Comparison of ENCODE assay signal across 20 cellular contexts in genomic region chr19:40025938-40026596, GRCh38. TPM values are rescaled to one million over a fixed set of nuclear protein-coding genes. Genes with fewer than 3 reads are reported as not detected.
A peak's percentile ranks its signal among the peaks of the same experiment; 100 is the strongest.
DNase-seq lines count a peak whose midpoint lies in the region; ATAC-seq, FAIRE-seq and TF ChIP-seq lines count a peak whose summit lies in the region.
"Had no signal": no experiment of that assay in that cellular context is flagged by ENCODE, and none has a peak within 500 bp of the region (broad histone marks: within the 10 kb centered on the region; RNA-seq: fewer than 3 reads in every experiment).

No MANE protein-coding gene starts in this region.

- H3K27me3 ChIP-seq in HepG2 (ENCODE audit: control insufficient read depth in 1 of 2, insufficient read depth in 2 of 2, low read length in 2 of 2) (no peaks in the 10 kb centered on the region), right lobe of liver (no peaks in the 10 kb centered on the region), GM12878 (replicated peaks in 1 of 2; ENCODE audit: control insufficient read depth in 2 of 2, insufficient read depth in 2 of 2, low read length in 1 of 2) (no peaks in the 10 kb centered on the region), smooth muscle cell (ENCODE audit: low read depth) (no peaks in the 10 kb centered on the region)

- no peaks in the 10 kb centered on the region for H3K36me3 ChIP-seq in HepG2 (replicated peaks in 1 of 2; ENCODE audit: control insufficient read depth in 1 of 2, insufficient read depth in 2 of 2, low read length in 2 of 2)
- no peaks in the 10 kb centered on the region for H3K36me3 ChIP-seq in right lobe of liver
- H3K36me3 ChIP-seq in OCI-LY7 (ENCODE audit: insufficient read depth, low read length), result no peaks in the 10 kb centered on the region
- no peaks in the 10 kb centered on the region for H3K36me3 ChIP-seq in GM12878 (ENCODE audit: control insufficient read depth in 2 of 2, insufficient read depth in 2 of 2, low read length in 1 of 2)
- H3K36me3 ChIP-seq in smooth muscle cell (ENCODE audit: low read depth), result no peaks in the 10 kb centered on the region

- H3K27ac ChIP-seq in HepG2 (ENCODE audit: extremely low read length, insufficient read depth, low read length) (no peak overlapping the region), right lobe of liver (no peak overlapping the region), OCI-LY7 (ENCODE audit: low read depth, low read length, poor library complexity, severe bottlenecking) (no peak overlapping the region), GM12878 (ENCODE audit: control insufficient read depth, insufficient read depth) (no peak overlapping the region), smooth muscle cell (ENCODE audit: low read depth) (no peak overlapping the region)

- no peaks in the 10 kb centered on the region for H3K4me1 ChIP-seq in HepG2 (ENCODE audit: insufficient read depth, low read length)
- H3K4me1 ChIP-seq in right lobe of liver, result no peaks in the 10 kb centered on the region
- H3K4me1 ChIP-seq in OCI-LY7 (ENCODE audit: insufficient read depth, low read length, poor library complexity, severe bottlenecking), result no peaks in the 10 kb centered on the region
- no peaks in the 10 kb centered on the region for H3K4me1 ChIP-seq in GM12878 (ENCODE audit: control insufficient read depth, insufficient read depth, low read length)
- H3K4me1 ChIP-seq in smooth muscle cell (ENCODE audit: low read depth), result no peaks in the 10 kb centered on the region

- H2AFZ ChIP-seq in HepG2 (ENCODE audit: low read length) (no peak overlapping the region), OCI-LY7 (ENCODE audit: low read length) (no peak overlapping the region), GM12878 (ENCODE audit: control insufficient read depth, low read depth, low read length) (no peak overlapping the region), smooth muscle cell (ENCODE audit: low read depth) (no peak overlapping the region)
- H2AFZ ChIP-seq: GM23338 had no signal

- 73% methylated on average over 4 of the region's 4 CpGs for WGBS in HepG2 (ENCODE audit: low lambda C conversion rate)
- WGBS in right lobe of liver (ENCODE audit: insufficient coverage, low coverage, low lambda C conversion rate, missing lambda C conversion rate), result 96% methylated on average over 4 of the region's 4 CpGs
- 97% methylated on average over 4 of the region's 4 CpGs for WGBS in GM12878 (ENCODE audit: insufficient coverage, insufficient replicate concordance, low lambda C conversion rate, missing lambda C conversion rate)
- WGBS in smooth muscle cell (ENCODE audit: low lambda C conversion rate), result 93% methylated on average over 4 of the region's 4 CpGs

- intact Hi-C loops in HepG2 (cut with micrococcal nuclease; ENCODE audit: unreplicated experiment) (no loop called here), right lobe of liver (cut with DNase I) (no loop called here), OCI-LY7 (cut with micrococcal nuclease; ENCODE audit: unreplicated experiment) (no loop called here), GM12878 (cut with micrococcal nuclease; ENCODE audit: unreplicated experiment) (no loop called here)

- H3K4me2 ChIP-seq in HepG2 (ENCODE audit: low read depth, low read length) (no peak overlapping the region), OCI-LY7 (ENCODE audit: low read length) (no peak overlapping the region), GM12878 (ENCODE audit: control insufficient read depth, insufficient read depth) (no peak overlapping the region), smooth muscle cell (no peak overlapping the region)
- H3K4me2 ChIP-seq: GM23338 had no signal

- no peak for ATAC-seq in HepG2
- no peak for ATAC-seq in right lobe of liver
- ATAC-seq in GM12878, result no peak
- ATAC-seq: GM23338, HCT116 had no signal

- CTCF ChIA-PET in HepG2 (lab: Yijun Ruan, JAX; ENCODE audit: low intra/inter-chr PET ratio, low total read pairs), result no interaction called here
- CTCF ChIA-PET in OCI-LY7 (lab: Charles Lee; ENCODE audit: unreplicated experiment), result no interaction called here
- CTCF ChIA-PET in GM12878 (lab: Yijun Ruan, JAX), result no interaction called here

- no peak for TF ChIP-seq POLR2A in HepG2 (IDR thresholded peaks at IDR 0.05; ENCODE audit: insufficient read depth in 1 of 2, low read depth in 2 of 2, low read length in 2 of 2)
- no peak for TF ChIP-seq POLR2A in right lobe of liver (IDR thresholded peaks at IDR 0.05)
- TF ChIP-seq POLR2A in GM12878 (IDR thresholded peaks at IDR 0.05; ENCODE audit: low read depth, low read length), result no peak

- TF ChIP-seq CTCF in HepG2 (CRISPR knock-in tag; IDR thresholded peaks at IDR 0.05) (no peak), right lobe of liver (IDR thresholded peaks at IDR 0.05) (no peak), OCI-LY7 (conservative IDR thresholded peaks at IDR 0.05; ENCODE audit: low read length) (no peak), GM12878 (IDR thresholded peaks at IDR 0.05 in 2 of 3, conservative IDR thresholded peaks at IDR 0.05 in 1 of 3; ENCODE audit: control insufficient read depth in 2 of 3, extremely low read depth in 1 of 3, insufficient read depth in 1 of 3, low read depth in 3 of 3, low read length in 3 of 3) (no peak), smooth muscle cell (IDR thresholded peaks at IDR 0.05; ENCODE audit: borderline replicate concordance, insufficient read depth, poor library complexity, severe bottlenecking) (no peak), GM20000 (IDR thresholded peaks at IDR 0.05; ENCODE audit: extremely low read depth, missing control alignments) (no peak)

- SMC1A ChIA-PET in GM12878 (lab: Charles Lee; ENCODE audit: uncharacterized antibody, unreplicated experiment), result no interaction called here

- H3K4me3 ChIP-seq in HepG2 (replicated peaks in 1 of 3; ENCODE audit: insufficient read depth in 1 of 3, low read depth in 2 of 3, low read length in 3 of 3) (no peak overlapping the region), right lobe of liver (no peak overlapping the region), OCI-LY7 (ENCODE audit: low read depth, low read length, poor library complexity, severe bottlenecking) (no peak overlapping the region), GM12878 (no peak overlapping the region), smooth muscle cell (peak overlapping the region; percentile 19)
- H3K4me3 ChIP-seq: GM23338 had no signal

- H3K9ac ChIP-seq in HepG2 (ENCODE audit: insufficient read depth, low read depth, low read length) (no peak overlapping the region), GM12878 (ENCODE audit: control insufficient read depth, insufficient read depth, low read length) (no peak overlapping the region), smooth muscle cell (ENCODE audit: low read depth) (no peak overlapping the region)

- no peak for TF ChIP-seq EP300 in HepG2 (IDR thresholded peaks at IDR 0.05; ENCODE audit: low read depth in 2 of 2, low read length in 2 of 2)
- TF ChIP-seq EP300 in HepG2 (CRISPR knock-in tag; IDR thresholded peaks at IDR 0.05; ENCODE audit: borderline replicate concordance), result no peak
- TF ChIP-seq EP300 in GM12878 (IDR thresholded peaks at IDR 0.05; ENCODE audit: borderline replicate concordance in 1 of 2, control insufficient read depth in 1 of 2, low read depth in 2 of 2, low read length in 2 of 2), result no peak

- BruUV-seq in HepG2 (replicated peaks; lab: Mats Ljungman, UMichigan) (TSS peak; percentile 18), OCI-LY7 (replicated peaks; lab: Mats Ljungman, UMichigan) (TSS peak; percentile 18), GM12878 (replicated peaks; lab: Mats Ljungman, UMichigan) (TSS peak; percentile 11)

- H3K9me2 ChIP-seq in OCI-LY7 (ENCODE audit: insufficient read depth, low read length), result no peaks in the 10 kb centered on the region

- H4K20me1 ChIP-seq in HepG2 (ENCODE audit: insufficient read depth, low read length), result no peaks in the 10 kb centered on the region
- no peaks in the 10 kb centered on the region for H4K20me1 ChIP-seq in OCI-LY7 (ENCODE audit: insufficient read depth, low read length)
- H4K20me1 ChIP-seq in GM12878 (ENCODE audit: control insufficient read depth, insufficient read depth), result no peaks in the 10 kb centered on the region
- no peaks in the 10 kb centered on the region for H4K20me1 ChIP-seq in smooth muscle cell (ENCODE audit: low read depth)

- peaks cover 82% of the 10 kb centered on the region for H3K9me3 ChIP-seq in HepG2 (ENCODE audit: low read length)
- peaks cover 3 to 55% (median 22%) of the 10 kb centered on the region in 4 donors for H3K9me3 ChIP-seq in right lobe of liver
- peaks cover 32% of the 10 kb centered on the region; the same call in 1 of the 2 replicates for H3K9me3 ChIP-seq in OCI-LY7 (ENCODE audit: low read length)
- H3K9me3 ChIP-seq in GM12878 (replicated peaks; ENCODE audit: control insufficient read depth, insufficient read depth, low read length), result peaks cover 23% of the 10 kb centered on the region; the same call in 2 of the 3 replicates
- peaks cover 38% of the 10 kb centered on the region for H3K9me3 ChIP-seq in smooth muscle cell (replicated peaks; ENCODE audit: low read depth)

- no peaks in the 10 kb centered on the region for H3F3A ChIP-seq in smooth muscle cell (ENCODE audit: low read depth)

- H3K79me2 ChIP-seq in HepG2 (ENCODE audit: insufficient read depth, low read length), result no peaks in the 10 kb centered on the region
- H3K79me2 ChIP-seq in OCI-LY7 (ENCODE audit: insufficient read depth, low read depth, low read length), result no peaks in the 10 kb centered on the region
- H3K79me2 ChIP-seq in GM12878 (ENCODE audit: control insufficient read depth, insufficient read depth, low read length), result no peaks in the 10 kb centered on the region
- H3K79me2 ChIP-seq in smooth muscle cell (ENCODE audit: low read depth), result no peaks in the 10 kb centered on the region

- FAIRE-seq in HepG2 (lab: Jason Lieb, UNC), result no peak
- FAIRE-seq in GM12878 (lab: Jason Lieb, UNC), result no peak
- FAIRE-seq: G401.6, GM19239 had no signal

- TF ChIP-seq RAD21 in HepG2 (CRISPR knock-in tag; IDR thresholded peaks at IDR 0.05) (no peak), GM12878 (IDR thresholded peaks at IDR 0.05; ENCODE audit: insufficient read depth, low read depth, low read length) (no peak)

- POLR2A ChIA-PET in HepG2 (lab: Yijun Ruan, JAX) (no interaction called here), OCI-LY7 (lab: Charles Lee) (no interaction called here), GM12878 (lab: Charles Lee) (no interaction called here)

- RAD21 ChIA-PET in GM12878 (lab: Charles Lee; ENCODE audit: unreplicated experiment), result no interaction called here

- no peak for DNase-seq in HepG2 (ENCODE audit: low spot score)
- no peak for DNase-seq in right lobe of liver
- DNase-seq in OCI-LY7 (ENCODE audit: low spot score), result no peak
- DNase-seq in GM12878 (ENCODE audit: low read depth, low spot score), result no peak
- DNase-seq in smooth muscle cell (lab: John Stamatoyannopoulos, UW; ENCODE audit: unreplicated experiment), result no peak
- no peak for DNase-seq in hypothalamus (lab: John Stamatoyannopoulos, UW)
- DNase-seq in GM20000 (ENCODE audit: low spot score), result no peak
- no peak for DNase-seq in effector CD4-positive, alpha-beta T cell
- DNase-seq: 8988T; C1 segment of cervical spinal cord; CD4-positive, alpha-beta memory T cell; COR-L47; DMS153; DND-41; H9; HFFc6 had no signal

- in situ Hi-C loops in HepG2 (cut with HindIII; ENCODE audit: extremely low pct_ligation_motif_present, low pct_unique_long_range_greater_than_20kb), result no loop called here
- in situ Hi-C loops in GM12878 (cut with MboI), result no loop called here

RNA-seq across cellular contexts. Expression of gene ZNF546, which starts 29.2 kb away (rescaled TPM):
- total RNA-seq in HepG2 (2016; rRNA removed; fragmentation: Illumina TruSeq; extraction: Trizol) (4.1 and 6.0 TPM in 2 replicates), right lobe of liver (1 to 10 TPM; 1.5 to 5.4 (median 3.5) TPM), OCI-LY7 (2022) (9.3 and 11.5 TPM in 2 replicates), GM12878 (2014; rRNA removed) (4.1 and 6.1 TPM in 2 replicates), GM12878 (2014; rRNA removed; fragmentation: Illumina TruSeq; extraction: Trizol) (3.4 and 4.3 TPM in 2 replicates), GM12878 (2021) (3.2 and 3.3 TPM in 2 replicates), smooth muscle cell (4.7 and 9.6 TPM in 2 replicates)
- 0.18 and 0.20 TPM in 2 replicates for total RNA-seq in HepG2 (2016; cell fraction: cytosol; rRNA removed; fragmentation: Illumina TruSeq; extraction: Trizol; ENCODE audit: low read depth)
- 4.6 and 6.1 TPM in 2 replicates for total RNA-seq in HepG2 (2016; cell fraction: insoluble cytoplasmic fraction; rRNA removed; fragmentation: Illumina TruSeq; extraction: Trizol)
- 1.4 and 2.4 TPM in 2 replicates for total RNA-seq in HepG2 (2016; cell fraction: membrane; rRNA removed; fragmentation: Illumina TruSeq; extraction: Trizol)
- 6.4 and 7.1 TPM in 2 replicates for total RNA-seq in HepG2 (2016; cell fraction: nucleus; rRNA removed; fragmentation: Illumina TruSeq; extraction: Trizol)
- polyA plus RNA-seq in HepG2 (2011; rRNA removed) (2.2 and 2.5 TPM in 2 replicates), GM12878 (2011; rRNA removed) (3.4 and 7.0 TPM in 2 replicates), GM12878 (2014; fragmentation: Illumina TruSeq; extraction: Trizol) (2.1 and 3.6 TPM in 2 replicates), GM12878 (2014; fragmentation: Nextera tagmentation; extraction: Ambion mirVana) (1 to 10 TPM in 1 of 2 experiments, under 1 TPM in 1; 0.88 to 1.4 TPM), GM12878 (2014; rRNA removed) (1.4 and 2.0 TPM in 2 replicates), GM12878 (2016; fragmentation: Nextera tagmentation; extraction: Ambion mirVana) (1 to 10 TPM; 1.6 to 2.7 TPM), smooth muscle cell (1.2 and 2.1 TPM in 2 replicates)
- polyA plus RNA-seq in HepG2 (2011; cell fraction: cytosol; rRNA removed), result 0.74 and 1.4 TPM in 2 replicates
- polyA plus RNA-seq in HepG2 (2011; cell fraction: nucleus; rRNA removed), result 2.0 and 2.9 TPM in 2 replicates
- 1.3 and 2.1 TPM in 2 replicates for polyA plus RNA-seq in HepG2 (2012)
- 0.05 and 0.28 TPM in 2 replicates for polyA plus RNA-seq in HepG2 (2016; cell fraction: cytosol; fragmentation: Illumina TruSeq; extraction: Trizol; ENCODE audit: low read depth)
- 2.7 and 2.8 TPM in 2 replicates for polyA plus RNA-seq in HepG2 (2016; cell fraction: insoluble cytoplasmic fraction; fragmentation: Illumina TruSeq; extraction: Trizol; ENCODE audit: low read depth)
- polyA plus RNA-seq in HepG2 (2016; cell fraction: membrane; fragmentation: Illumina TruSeq; extraction: Trizol; ENCODE audit: low read depth), result 0.25 and 0.58 TPM in 2 replicates
- polyA plus RNA-seq in HepG2 (2016; cell fraction: nucleus; fragmentation: Illumina TruSeq; extraction: Trizol; ENCODE audit: insufficient read depth, low read depth), result 6.0 and 6.4 TPM in 2 replicates
- 4.0 and 5.1 TPM in 2 replicates for polyA minus RNA-seq in HepG2 (2011; rRNA and poly(A)+ RNA removed; ENCODE audit: low replicate concordance)
- 1.8 and 2.4 TPM in 2 replicates for polyA minus RNA-seq in HepG2 (2011; cell fraction: cytosol; rRNA and poly(A)+ RNA removed)
- 14.5 and 15.5 TPM in 2 replicates for polyA minus RNA-seq in HepG2 (2011; cell fraction: nucleus; rRNA and poly(A)+ RNA removed)
- total RNA-seq in OCI-LY7 (2014; rRNA removed; shearing (Covaris generic)), result 2.3 and 5.0 TPM in 2 replicates
- 32.2 and 35.0 TPM in 2 replicates for total RNA-seq in GM12878 (2013; cell fraction: nucleolus; rRNA removed)
- polyA plus RNA-seq in GM12878 (2011; ENCODE audit: low read depth), result 0.52 TPM
- polyA plus RNA-seq in GM12878 (2011; cell fraction: cytosol; rRNA removed), result 1.1 and 1.4 TPM in 2 replicates
- 2.4 TPM in 2 replicates for polyA plus RNA-seq in GM12878 (2011; cell fraction: nucleus; rRNA removed)
- polyA plus RNA-seq in GM12878 (2012), result 0.92 and 3.1 TPM in 2 replicates
- polyA minus RNA-seq in GM12878 (2011; rRNA and poly(A)+ RNA removed), result 6.6 and 10.4 TPM in 2 replicates
- polyA minus RNA-seq in GM12878 (2011; cell fraction: cytosol; rRNA and poly(A)+ RNA removed), result 2.1 and 4.0 TPM in 2 replicates
- 3.0 and 4.8 TPM in 2 replicates for polyA minus RNA-seq in GM12878 (2011; cell fraction: nucleus; rRNA and poly(A)+ RNA removed)

RNA-seq across cellular contexts. Expression of gene ZNF780B, which starts 30.0 kb away (rescaled TPM):
- 21.9 and 25.0 TPM in 2 replicates for total RNA-seq in HepG2 (2016; rRNA removed; fragmentation: Illumina TruSeq; extraction: Trizol)
- 4.0 and 5.7 TPM in 2 replicates for total RNA-seq in HepG2 (2016; cell fraction: cytosol; rRNA removed; fragmentation: Illumina TruSeq; extraction: Trizol; ENCODE audit: low read depth)
- total RNA-seq in HepG2 (2016; cell fraction: insoluble cytoplasmic fraction; rRNA removed; fragmentation: Illumina TruSeq; extraction: Trizol), result 19.0 and 28.3 TPM in 2 replicates
- 9.7 and 11.9 TPM in 2 replicates for total RNA-seq in HepG2 (2016; cell fraction: membrane; rRNA removed; fragmentation: Illumina TruSeq; extraction: Trizol)
- 30.3 and 43.5 TPM in 2 replicates for total RNA-seq in HepG2 (2016; cell fraction: nucleus; rRNA removed; fragmentation: Illumina TruSeq; extraction: Trizol)
- 6.5 and 6.6 TPM in 2 replicates for polyA plus RNA-seq in HepG2 (2011; rRNA removed)
- 2.0 and 2.6 TPM in 2 replicates for polyA plus RNA-seq in HepG2 (2011; cell fraction: cytosol; rRNA removed)
- polyA plus RNA-seq in HepG2 (2011; cell fraction: nucleus; rRNA removed), result 14.4 and 21.2 TPM in 2 replicates
- polyA plus RNA-seq in HepG2 (2012), result 7.5 and 9.2 TPM in 2 replicates
- polyA plus RNA-seq in HepG2 (2016; cell fraction: cytosol; fragmentation: Illumina TruSeq; extraction: Trizol; ENCODE audit: low read depth), result 0.55 and 0.95 TPM in 2 replicates
- 5.6 and 7.2 TPM in 2 replicates for polyA plus RNA-seq in HepG2 (2016; cell fraction: insoluble cytoplasmic fraction; fragmentation: Illumina TruSeq; extraction: Trizol; ENCODE audit: low read depth)
- polyA plus RNA-seq in HepG2 (2016; cell fraction: membrane; fragmentation: Illumina TruSeq; extraction: Trizol; ENCODE audit: low read depth), result 0.78 and 1.7 TPM in 2 replicates
- polyA plus RNA-seq in HepG2 (2016; cell fraction: nucleus; fragmentation: Illumina TruSeq; extraction: Trizol; ENCODE audit: insufficient read depth, low read depth), result 22.1 and 23.1 TPM in 2 replicates
- 10.8 and 11.3 TPM in 2 replicates for polyA minus RNA-seq in HepG2 (2011; rRNA and poly(A)+ RNA removed; ENCODE audit: low replicate concordance)
- 4.4 and 5.1 TPM in 2 replicates for polyA minus RNA-seq in HepG2 (2011; cell fraction: cytosol; rRNA and poly(A)+ RNA removed)
- polyA minus RNA-seq in HepG2 (2011; cell fraction: nucleus; rRNA and poly(A)+ RNA removed), result 72.6 and 95.0 TPM in 2 replicates
- total RNA-seq in right lobe of liver, result 1 to 10 TPM; 3.2 to 9.6 (median 5.8) TPM
- total RNA-seq in OCI-LY7 (2014; rRNA removed; shearing (Covaris generic)), result 20.0 and 27.9 TPM in 2 replicates
- total RNA-seq in OCI-LY7 (2022), result 21.0 and 27.5 TPM in 2 replicates
- 186 and 191 TPM in 2 replicates for total RNA-seq in GM12878 (2013; cell fraction: nucleolus; rRNA removed)
- total RNA-seq in GM12878 (2014; rRNA removed), result 8.4 and 13.7 TPM in 2 replicates
- total RNA-seq in GM12878 (2014; rRNA removed; fragmentation: Illumina TruSeq; extraction: Trizol), result 18.8 and 23.9 TPM in 2 replicates
- 19.0 and 20.2 TPM in 2 replicates for total RNA-seq in GM12878 (2021)
- polyA plus RNA-seq in GM12878 (2011; ENCODE audit: low read depth), result 1.8 TPM
- 24.0 and 26.3 TPM in 2 replicates for polyA plus RNA-seq in GM12878 (2011; rRNA removed)
- polyA plus RNA-seq in GM12878 (2011; cell fraction: cytosol; rRNA removed), result 6.6 and 9.4 TPM in 2 replicates
- 26.3 and 36.1 TPM in 2 replicates for polyA plus RNA-seq in GM12878 (2011; cell fraction: nucleus; rRNA removed)
- polyA plus RNA-seq in GM12878 (2012), result 10.9 and 17.6 TPM in 2 replicates
- 20.5 and 35.1 TPM in 2 replicates for polyA plus RNA-seq in GM12878 (2014; fragmentation: Illumina TruSeq; extraction: Trizol)
- polyA plus RNA-seq in GM12878 (2014; fragmentation: Nextera tagmentation; extraction: Ambion mirVana), result 10 to 100 TPM in 1 of 2 experiments, 1 to 10 TPM in 1; 9.3 to 10.7 TPM
- polyA plus RNA-seq in GM12878 (2014; rRNA removed), result 8.0 and 13.9 TPM in 2 replicates
- 1 to 10 TPM; 7.3 to 9.0 TPM for polyA plus RNA-seq in GM12878 (2016; fragmentation: Nextera tagmentation; extraction: Ambion mirVana)
- polyA minus RNA-seq in GM12878 (2011; rRNA and poly(A)+ RNA removed), result 25.9 and 34.8 TPM in 2 replicates
- polyA minus RNA-seq in GM12878 (2011; cell fraction: cytosol; rRNA and poly(A)+ RNA removed), result 4.0 and 9.8 TPM in 2 replicates
- polyA minus RNA-seq in GM12878 (2011; cell fraction: nucleus; rRNA and poly(A)+ RNA removed), result 23.7 and 33.4 TPM in 2 replicates
- 5.0 and 12.9 TPM in 2 replicates for total RNA-seq in smooth muscle cell
- 1.4 and 1.6 TPM in 2 replicates for polyA plus RNA-seq in smooth muscle cell

RNA-seq across cellular contexts. Expression of gene PSMC4, which starts 55.1 kb away (rescaled TPM):
- total RNA-seq in HepG2 (2016; rRNA removed; fragmentation: Illumina TruSeq; extraction: Trizol), result 160 and 194 TPM in 2 replicates
- 22.9 and 24.6 TPM in 2 replicates for total RNA-seq in HepG2 (2016; cell fraction: cytosol; rRNA removed; fragmentation: Illumina TruSeq; extraction: Trizol; ENCODE audit: low read depth)
- total RNA-seq in HepG2 (2016; cell fraction: insoluble cytoplasmic fraction; rRNA removed; fragmentation: Illumina TruSeq; extraction: Trizol), result 157 and 198 TPM in 2 replicates
- total RNA-seq in HepG2 (2016; cell fraction: membrane; rRNA removed; fragmentation: Illumina TruSeq; extraction: Trizol), result 34.1 and 34.4 TPM in 2 replicates
- total RNA-seq in HepG2 (2016; cell fraction: nucleus; rRNA removed; fragmentation: Illumina TruSeq; extraction: Trizol), result 67.9 and 75.8 TPM in 2 replicates
- 49.9 and 62.6 TPM in 2 replicates for polyA plus RNA-seq in HepG2 (2011; rRNA removed)
- 45.6 and 54.0 TPM in 2 replicates for polyA plus RNA-seq in HepG2 (2011; cell fraction: cytosol; rRNA removed)
- 95.1 and 104 TPM in 2 replicates for polyA plus RNA-seq in HepG2 (2011; cell fraction: nucleus; rRNA removed)
- 67.0 and 85.8 TPM in 2 replicates for polyA plus RNA-seq in HepG2 (2012)
- polyA plus RNA-seq in HepG2 (2016; cell fraction: cytosol; fragmentation: Illumina TruSeq; extraction: Trizol; ENCODE audit: low read depth), result 22.3 and 25.6 TPM in 2 replicates
- 207 and 220 TPM in 2 replicates for polyA plus RNA-seq in HepG2 (2016; cell fraction: insoluble cytoplasmic fraction; fragmentation: Illumina TruSeq; extraction: Trizol; ENCODE audit: low read depth)
- 26.5 and 31.5 TPM in 2 replicates for polyA plus RNA-seq in HepG2 (2016; cell fraction: membrane; fragmentation: Illumina TruSeq; extraction: Trizol; ENCODE audit: low read depth)
- 112 and 115 TPM in 2 replicates for polyA plus RNA-seq in HepG2 (2016; cell fraction: nucleus; fragmentation: Illumina TruSeq; extraction: Trizol; ENCODE audit: insufficient read depth, low read depth)
- 51.8 and 59.0 TPM in 2 replicates for polyA minus RNA-seq in HepG2 (2011; rRNA and poly(A)+ RNA removed; ENCODE audit: low replicate concordance)
- polyA minus RNA-seq in HepG2 (2011; cell fraction: cytosol; rRNA and poly(A)+ RNA removed), result 28.8 and 34.9 TPM in 2 replicates
- 20.9 and 24.9 TPM in 2 replicates for polyA minus RNA-seq in HepG2 (2011; cell fraction: nucleus; rRNA and poly(A)+ RNA removed)
- total RNA-seq in right lobe of liver, result 100 to 1,000 TPM in 1 of 6 experiments, 10 to 100 TPM in 5; 40.0 to 106 (median 52.5) TPM
- 82.3 and 94.3 TPM in 2 replicates for total RNA-seq in OCI-LY7 (2014; rRNA removed; shearing (Covaris generic))
- total RNA-seq in OCI-LY7 (2022), result 73.6 and 78.0 TPM in 2 replicates
- total RNA-seq in GM12878 (2013; cell fraction: nucleolus; rRNA removed), result 32.5 and 41.0 TPM in 2 replicates
- 134 and 138 TPM in 2 replicates for total RNA-seq in GM12878 (2014; rRNA removed)
- total RNA-seq in GM12878 (2014; rRNA removed; fragmentation: Illumina TruSeq; extraction: Trizol), result 97.2 and 103 TPM in 2 replicates
- total RNA-seq in GM12878 (2021), result 109 TPM in 2 replicates
- polyA plus RNA-seq in GM12878 (2011; ENCODE audit: low read depth), result 54.1 TPM
- 20.9 and 55.2 TPM in 2 replicates for polyA plus RNA-seq in GM12878 (2011; rRNA removed)
- 63.6 and 73.3 TPM in 2 replicates for polyA plus RNA-seq in GM12878 (2011; cell fraction: cytosol; rRNA removed)
- 99.5 and 124 TPM in 2 replicates for polyA plus RNA-seq in GM12878 (2011; cell fraction: nucleus; rRNA removed)
- polyA plus RNA-seq in GM12878 (2012), result 63.5 and 80.8 TPM in 2 replicates
- 87.6 and 115 TPM in 2 replicates for polyA plus RNA-seq in GM12878 (2014; fragmentation: Illumina TruSeq; extraction: Trizol)
- polyA plus RNA-seq in GM12878 (2014; fragmentation: Nextera tagmentation; extraction: Ambion mirVana), result 100 to 1,000 TPM; 203 to 328 TPM
- polyA plus RNA-seq in GM12878 (2014; rRNA removed), result 84.1 and 99.7 TPM in 2 replicates
- 100 to 1,000 TPM; 176 to 182 TPM for polyA plus RNA-seq in GM12878 (2016; fragmentation: Nextera tagmentation; extraction: Ambion mirVana)
- 30.6 and 33.3 TPM in 2 replicates for polyA minus RNA-seq in GM12878 (2011; rRNA and poly(A)+ RNA removed)
- 16.7 and 27.0 TPM in 2 replicates for polyA minus RNA-seq in GM12878 (2011; cell fraction: cytosol; rRNA and poly(A)+ RNA removed)
- 17.2 and 25.8 TPM in 2 replicates for polyA minus RNA-seq in GM12878 (2011; cell fraction: nucleus; rRNA and poly(A)+ RNA removed)
- total RNA-seq in smooth muscle cell, result 87.2 and 120 TPM in 2 replicates
- 117 and 121 TPM in 2 replicates for polyA plus RNA-seq in smooth muscle cell
